In the genomic region with DNA sequence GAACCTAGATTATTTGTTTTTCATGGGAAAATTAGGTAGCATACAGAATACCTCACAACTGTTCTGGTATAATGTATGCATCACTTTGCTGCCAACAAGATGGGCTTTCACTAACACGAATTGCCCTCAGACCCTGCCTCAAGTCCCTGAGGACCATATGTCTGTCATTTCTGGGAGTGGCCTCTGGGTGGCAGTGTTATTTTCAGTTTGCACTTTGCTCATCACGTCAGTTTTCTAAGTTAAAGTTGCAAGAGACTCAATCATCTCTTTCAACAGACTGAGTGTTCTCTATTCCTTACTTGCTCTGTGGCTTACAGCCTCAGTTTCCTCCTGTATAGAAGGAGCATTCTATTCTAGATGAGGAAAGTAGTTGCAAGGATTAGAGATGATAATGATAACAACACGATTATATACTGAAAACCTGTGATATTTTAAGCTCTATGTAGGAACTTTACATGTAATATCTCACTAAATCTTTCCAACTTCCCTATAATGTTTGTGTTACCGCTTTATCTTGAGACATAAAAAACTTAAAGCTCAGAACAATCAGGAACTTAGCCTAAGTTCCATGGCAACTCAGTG, we compare ENCODE assay signal across 8 cellular contexts. TPM values are rescaled to one million over a fixed set of nuclear protein-coding genes. Genes with fewer than 3 reads are reported as not detected.
A peak's percentile ranks its signal among the peaks of the same experiment; 100 is the strongest.
DNase-seq lines count a peak whose midpoint lies in the region; ATAC-seq, FAIRE-seq and TF ChIP-seq lines count a peak whose summit lies in the region.

No MANE protein-coding gene starts in this region.

- H3K4me1 ChIP-seq in A549, result no peaks in the 10 kb centered on the region

- ATAC-seq in A549 (peak; percentile 70 to 82; a peak in 5 of 6 replicates), GM18498 (IDR thresholded peaks at IDR 0.05; ENCODE audit: unreplicated experiment) (peak; percentile 75), HG03045 (IDR thresholded peaks at IDR 0.05; ENCODE audit: unreplicated experiment) (peak; percentile 60), memory B cell (ENCODE audit: low read depth) (peak; percentile 34)

- TF ChIP-seq CTCF in A549 (IDR thresholded peaks at IDR 0.05), result peak; percentile 77

- no peak overlapping the region for H3K27ac ChIP-seq in A549

- POLR2A ChIA-PET in A549 (lab: Yijun Ruan, JAX), result no interaction called here

- H3K4me3 ChIP-seq in A549, result no peak overlapping the region

- no peaks in the 10 kb centered on the region for H3K9me3 ChIP-seq in A549

- H3K4me1 Mint-ChIP-seq in memory B cell, result peaks cover 6% of the 10 kb centered on the region

- H3K36me3 Mint-ChIP-seq in memory B cell, result no peaks in the 10 kb centered on the region

- H3K9me3 Mint-ChIP-seq in memory B cell, result no peaks in the 10 kb centered on the region

- H3K27ac Mint-ChIP-seq in memory B cell, result no peak overlapping the region

- peak; percentile 63 to 66 for TF ChIP-seq RAD21 in A549 (conservative IDR thresholded peaks at IDR 0.05 in 1 of 2, IDR thresholded peaks at IDR 0.05 in 1 of 2)

- H3K27me3 Mint-ChIP-seq in memory B cell, result peaks cover 10% of the 10 kb centered on the region

- FAIRE-seq in A549 (lab: Jason Lieb, UNC), result peak; percentile 98

- TF ChIP-seq POLR2A in A549 (IDR thresholded peaks at IDR 0.05; ENCODE audit: low read length), result no peak

- H3K4me2 ChIP-seq in A549, result no peak overlapping the region

- no peak overlapping the region for H3K4me3 Mint-ChIP-seq in memory B cell

- DNase-seq in A549 (ENCODE audit: low read depth in 1 of 2, low spot score in 1 of 2) (peak; percentile 56 to 67), NCI-H524 (lab: John Stamatoyannopoulos, UW) (peak; percentile 37 to 74), ecto neural progenitor cell (ENCODE audit: low spot score) (peak; percentile 65), memory B cell (ENCODE audit: low spot score in 2 of 2) (peak; percentile 14 to 26)
- DNase-seq in activated CD4-positive, alpha-beta T cell treated with anti-CD3 and anti-CD28 coated beads, Interleukin-2, amount 50 U/mL, for 24 hours (ENCODE audit: low read depth in 1 of 2, low spot score in 1 of 2), result peak; percentile 21 to 30
- peak; percentile 74 for DNase-seq in stimulated activated CD8-positive, alpha-beta memory T cell treated with anti-CD3 and anti-CD28 coated beads, Interleukin-4, amount 100 ng/mL, for 48 hours

- WGBS in A549 (ENCODE audit: missing lambda C conversion rate), result 14% methylated on average over 4 of the region's 4 CpGs

- CTCF ChIA-PET in A549 (lab: Yijun Ruan, JAX), result interaction anchor here (0.6 to 2.7 kb wide), 29 partner anchors 8 to 382 kb away, joined by 3 to 36 read pairs (median 3); a partner anchor contains a TSS

- TF ChIP-seq EP300 in A549 (IDR thresholded peaks at IDR 0.05), result no peak

TF ChIP-seq in A549, 52 proteins besides CTCF, POLR2A, EP300 and RAD21:
- TF ChIP-seq HOXB5 (CRISPR knock-in tag; IDR thresholded peaks at IDR 0.05) (no peak), HDAC2 (IDR thresholded peaks at IDR 0.05) (no peak), SMC3 (IDR thresholded peaks at IDR 0.05) (peak; percentile 68), MAFK (IDR thresholded peaks at IDR 0.05; ENCODE audit: partially characterized antibody) (no peak)
TF ChIP-seq in A549: peak in this region for 1.

RNA-seq across cellular contexts. Expression of a gene that starts 55.7 kb away (rescaled TPM):
- not detected in 2 replicates for polyA plus RNA-seq in A549 (2011; rRNA removed)
- not detected in 2 replicates for polyA plus RNA-seq in A549 (2012; cell fraction: cytosol; rRNA removed)
- polyA plus RNA-seq in A549 (2012; cell fraction: nucleus; rRNA removed), result 0.01 TPM in 1 of 2 replicates, not detected in the other
- polyA plus RNA-seq in A549 (2017; fragmentation: RNase III; extraction: RNeasy Plus Mini Kit Qiagen cat#74134 plus additional on column Dnase treatment), result not detected in 3 replicates
- not detected in 2 replicates for polyA minus RNA-seq in A549 (2011; rRNA and poly(A)+ RNA removed)

Comparison
In these comparisons a context has a peak if more than half of its experiments do, and no peak if none do; other contexts are left out.
1. DNase-seq: peak in every context shown above with its lines; median percentile 74 in stimulated activated CD8-positive, alpha-beta memory T cell treated with anti-CD3 and anti-CD28 coated beads, Interleukin-4, amount 100 ng/mL, for 48 hours; 65 in ecto neural progenitor cell; 62 in A549; 56 in NCI-H524; 26 in activated CD4-positive, alpha-beta T cell treated with anti-CD3 and anti-CD28 coated beads, Interleukin-2, amount 50 U/mL, for 24 hours; 20 in memory B cell.